ENCODE assay signal across 8 cellular contexts in genomic region chr2:130728007-130728454, GRCh38. TPM values are rescaled to one million over a fixed set of nuclear protein-coding genes. Genes with fewer than 3 reads are reported as not detected.
A peak's percentile ranks its signal among the peaks of the same experiment; 100 is the strongest.
DNase-seq lines count a peak whose midpoint lies in the region; ATAC-seq lines count a peak whose summit lies in the region.

No MANE protein-coding gene starts in this region.

- H3K27ac ChIP-seq in HUES6 (ENCODE audit: low read depth, low read length) (no peak overlapping the region), right cardiac atrium (ENCODE audit: low read length) (peak overlapping the region; percentile 67)

- peak; percentile 58 for DNase-seq in SKM-1 treated with dmso at 0.1 percent for 144 hours (lab: John Stamatoyannopoulos, UW; ENCODE audit: unreplicated experiment)
- no peak for DNase-seq in SKM-1 (lab: John Stamatoyannopoulos, UW; ENCODE audit: unreplicated experiment)
- DNase-seq in activated T-helper 2 cell treated with anti-CD3 and anti-CD28 coated beads, Interferon-gamma antibody, Interleukin-2, Interleukin-4, amounts not matched to agents 10 μg/mL and 5 μg/mL and 100 μg/mL, durations not matched to agents 14 hours and 24 hours and 36 hours (ENCODE audit: low spot score) = peak; percentile 34
- peak in 1 of 3 donors; percentile 36 for DNase-seq in right cardiac atrium
- DNase-seq in stimulated activated CD4-positive, alpha-beta T cell treated with anti-CD3 and anti-CD28 coated beads, Interleukin-1b, Interleukin-23, amount 100 ng/mL, for 48 hours = peak; percentile 29
- DNase-seq in NCI-H1436 (lab: John Stamatoyannopoulos, UW) = no peak
- no peak for DNase-seq in T1000 (lab: John Stamatoyannopoulos, UW)

- H3K9me3 ChIP-seq in HUES6 (ENCODE audit: control insufficient read depth, insufficient read depth, low read depth, low read length) (no peaks in the 10 kb centered on the region), right cardiac atrium (ENCODE audit: control insufficient read depth, low read length) (no peaks in the 10 kb centered on the region)

- H3K4me1 Mint-ChIP-seq in activated T-helper 2 cell treated with anti-CD3 and anti-CD28 coated beads, Interferon-gamma antibody, Interleukin-2, Interleukin-4, amounts not matched to agents 10 μg/mL and 5 μg/mL and 100 μg/mL, durations not matched to agents 14 hours and 24 hours and 36 hours (ENCODE audit: low read depth) = peaks cover 7% of the 10 kb centered on the region

- peaks cover 17% of the 10 kb centered on the region for H3K27me3 ChIP-seq in HUES6 (ENCODE audit: control insufficient read depth, insufficient read depth, low read length)
- H3K27me3 ChIP-seq in right cardiac atrium (ENCODE audit: control insufficient read depth, insufficient read depth) = no peaks in the 10 kb centered on the region

- no peak overlapping the region for H3K9ac ChIP-seq in HUES6 (ENCODE audit: low read length)

- H3K27ac Mint-ChIP-seq in activated T-helper 2 cell treated with anti-CD3 and anti-CD28 coated beads, Interferon-gamma antibody, Interleukin-2, Interleukin-4, amounts not matched to agents 10 μg/mL and 5 μg/mL and 100 μg/mL, durations not matched to agents 14 hours and 24 hours and 36 hours = no peak overlapping the region

- no peaks in the 10 kb centered on the region for H3K36me3 ChIP-seq in HUES6 (ENCODE audit: control insufficient read depth, insufficient read depth, low read length)

- H3K27me3 Mint-ChIP-seq in activated T-helper 2 cell treated with anti-CD3 and anti-CD28 coated beads, Interferon-gamma antibody, Interleukin-2, Interleukin-4, amounts not matched to agents 10 μg/mL and 5 μg/mL and 100 μg/mL, durations not matched to agents 14 hours and 24 hours and 36 hours (ENCODE audit: low read depth) = peaks cover 12% of the 10 kb centered on the region

- no peaks in the 10 kb centered on the region for H3K9me3 Mint-ChIP-seq in activated T-helper 2 cell treated with anti-CD3 and anti-CD28 coated beads, Interferon-gamma antibody, Interleukin-2, Interleukin-4, amounts not matched to agents 10 μg/mL and 5 μg/mL and 100 μg/mL, durations not matched to agents 14 hours and 24 hours and 36 hours

- peaks cover 11% of the 10 kb centered on the region for H3K4me1 ChIP-seq in HUES6 (ENCODE audit: control insufficient read depth, insufficient read depth, low read length)
- H3K4me1 ChIP-seq in right cardiac atrium (ENCODE audit: control insufficient read depth, insufficient read depth, low read length) = no peaks in the 10 kb centered on the region

- H3K36me3 Mint-ChIP-seq in activated T-helper 2 cell treated with anti-CD3 and anti-CD28 coated beads, Interferon-gamma antibody, Interleukin-2, Interleukin-4, amounts not matched to agents 10 μg/mL and 5 μg/mL and 100 μg/mL, durations not matched to agents 14 hours and 24 hours and 36 hours (ENCODE audit: low read depth) = no peaks in the 10 kb centered on the region

- H3K4me3 ChIP-seq in HUES6 (ENCODE audit: low read depth, low read length) (peak overlapping the region; percentile 63), right cardiac atrium (ENCODE audit: low read length) (no peak overlapping the region)

- peak; percentile 51 to 68 for ATAC-seq in right cardiac atrium

- intact Hi-C loops in activated T-helper 2 cell treated with anti-CD3 and anti-CD28 coated beads, Interferon-gamma antibody, Interleukin-2, Interleukin-4, amounts not matched to agents 10 μg/mL and 5 μg/mL and 100 μg/mL, durations not matched to agents 14 hours and 24 hours and 36 hours (cut with micrococcal nuclease) = loop anchor here (5.0 to 10.0 kb wide), 2 partner anchors 69 to 367 kb away; partner anchors contain the start of gene FAM168B
- intact Hi-C loops in right cardiac atrium (cut with DNase I) = no loop called here

- 11% methylated on average over 12 of the region's 12 CpGs for WGBS in right cardiac atrium

- H3K4me3 Mint-ChIP-seq in activated T-helper 2 cell treated with anti-CD3 and anti-CD28 coated beads, Interferon-gamma antibody, Interleukin-2, Interleukin-4, amounts not matched to agents 10 μg/mL and 5 μg/mL and 100 μg/mL, durations not matched to agents 14 hours and 24 hours and 36 hours (ENCODE audit: low read depth) = peak overlapping the region; percentile 30

RNA-seq across cellular contexts. Expression of gene GPR148, which starts 0.8 kb away (rescaled TPM):
- total RNA-seq in activated T-helper 2 cell treated with anti-CD3 and anti-CD28 coated beads, Interferon-gamma antibody, Interleukin-2, Interleukin-4, amounts not matched to agents 10 μg/mL and 5 μg/mL and 100 μg/mL, durations not matched to agents 14 hours and 24 hours and 36 hours = not detected in 2 replicates
- total RNA-seq in right cardiac atrium = not detected
- not detected for polyA plus RNA-seq in right cardiac atrium

RNA-seq across cellular contexts. Expression of gene AMER3, which starts 27.3 kb away (rescaled TPM):
- not detected in 2 replicates for total RNA-seq in activated T-helper 2 cell treated with anti-CD3 and anti-CD28 coated beads, Interferon-gamma antibody, Interleukin-2, Interleukin-4, amounts not matched to agents 10 μg/mL and 5 μg/mL and 100 μg/mL, durations not matched to agents 14 hours and 24 hours and 36 hours
- total RNA-seq in right cardiac atrium = not detected
- 0.02 TPM for polyA plus RNA-seq in right cardiac atrium

Comparison
In these comparisons a context has a peak if more than half of its experiments do, and no peak if none do; other contexts are left out.
1. DNase-seq: peak in SKM-1 treated with dmso at 0.1 percent for 144 hours (single experiment), activated T-helper 2 cell treated with anti-CD3 and anti-CD28 coated beads, Interferon-gamma antibody, Interleukin-2, Interleukin-4, amounts not matched to agents 10 μg/mL and 5 μg/mL and 100 μg/mL, durations not matched to agents 14 hours and 24 hours and 36 hours (single experiment) and stimulated activated CD4-positive, alpha-beta T cell treated with anti-CD3 and anti-CD28 coated beads, Interleukin-1b, Interleukin-23, amount 100 ng/mL, for 48 hours (single experiment); none in SKM-1 (single experiment), NCI-H1436 (single experiment) and T1000 (single experiment).